Comparison of ENCODE assay signal across 8 cellular contexts in the genomic region with DNA sequence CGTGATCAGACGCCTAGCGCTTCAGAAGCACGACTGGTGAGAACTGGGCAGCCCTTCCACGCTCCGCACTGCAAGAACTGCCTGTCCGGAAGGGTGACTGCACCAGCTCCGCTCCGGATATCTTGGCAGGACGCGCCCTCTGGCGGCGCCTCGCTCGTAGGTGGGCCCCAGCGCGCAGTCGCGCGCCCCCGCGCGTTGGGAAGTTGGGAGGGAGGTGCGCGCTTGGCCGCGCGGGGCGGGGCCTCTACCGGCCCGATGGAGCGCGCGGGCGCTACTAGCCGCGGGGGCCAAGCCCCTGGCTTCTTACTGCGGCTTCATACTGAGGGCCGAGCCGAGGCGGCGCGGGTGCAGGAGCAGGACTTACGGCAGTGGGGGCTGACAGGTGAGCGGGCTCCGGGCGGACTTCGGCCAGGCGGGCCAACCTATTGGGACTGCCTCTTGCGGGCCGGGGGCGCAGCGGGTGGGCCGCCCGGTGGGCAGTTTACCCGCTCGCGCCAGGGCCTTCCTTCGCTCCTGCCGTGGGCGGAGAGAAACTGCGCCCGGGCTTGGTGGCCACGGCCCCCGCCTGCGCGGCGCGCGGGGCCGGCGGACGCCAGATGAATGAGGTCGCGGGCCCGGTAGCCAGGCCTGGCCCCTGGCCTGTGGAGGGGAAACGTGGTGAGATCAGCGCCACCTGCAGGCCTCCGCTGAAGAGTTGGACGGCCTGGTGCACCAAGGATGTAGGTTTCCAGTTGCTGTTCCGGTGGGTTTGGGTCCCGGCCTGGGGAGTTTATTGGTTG. TPM values are rescaled to one million over a fixed set of nuclear protein-coding genes. Genes with fewer than 3 reads are reported as not detected.
DNase-seq lines count a peak whose midpoint lies in the region; ATAC-seq and TF ChIP-seq lines count a peak whose summit lies in the region.

Gene CHD1L, plus strand, starts transcription at position 236 of the 779 bp plus-strand sequence. Its CDS starts 20 bp downstream, at position 256.

- H3K36me3 ChIP-seq in MM.1S (replicated peaks; ENCODE audit: insufficient read depth, low read length): no peaks in the 10 kb centered on the region
- H3K36me3 ChIP-seq in neuron (ENCODE audit: insufficient read depth, low read length): no peaks in the 10 kb centered on the region
- no peaks in the 10 kb centered on the region for H3K36me3 ChIP-seq in subcutaneous abdominal adipose tissue (ENCODE audit: control insufficient read depth in 5 of 5, insufficient read depth in 5 of 5, low read length in 5 of 5)

- peak within 1 kb of the TSS; percentile 81 for H3K4me3 ChIP-seq in MM.1S (ENCODE audit: low read length)
- peak within 1 kb of the TSS; percentile 87 for H3K4me3 ChIP-seq in neuron (ENCODE audit: low read length)
- peak within 1 kb of the TSS; percentile 83 to 91 (median 83) for H3K4me3 ChIP-seq in subcutaneous abdominal adipose tissue (ENCODE audit: low read depth in 1 of 5, low read length in 5 of 5)

- H3F3A ChIP-seq in MM.1S (ENCODE audit: insufficient read depth, low read length): peaks cover 9% of the 10 kb centered on the region; the same call in 1 of the 2 replicates

- peak; percentile 86 for TF ChIP-seq CTCF in MM.1S (IDR thresholded peaks at IDR 0.05; ENCODE audit: low read length)
- TF ChIP-seq CTCF in foreskin keratinocyte (conservative IDR thresholded peaks at IDR 0.05): peak; percentile 99

- H4K20me1 ChIP-seq in MM.1S (ENCODE audit: insufficient read depth, low read length): peaks cover 8% of the 10 kb centered on the region; the same call in 1 of the 2 replicates

- H3K9ac ChIP-seq in MM.1S (ENCODE audit: low read length) (peak within 1 kb of the TSS; percentile 88), subcutaneous abdominal adipose tissue (ENCODE audit: low read length in 5 of 5) (peak within 1 kb of the TSS; percentile 81 to 92 (median 87))

- DNase-seq in GF-D8 (lab: John Stamatoyannopoulos, UW) (peak; percentile 85), HCEC 1CT (peak; percentile 95), MM.1S (peak; percentile 98), SIG-M5 (lab: John Stamatoyannopoulos, UW) (peak; percentile 63), activated gamma-delta T cell treated with Interleukin-2 at 50 U/mL for 16 hours (peak; percentile 92), foreskin keratinocyte (peak; percentile 77 to 85)

- H3K27me3 ChIP-seq in MM.1S (replicated peaks; ENCODE audit: insufficient read depth, low read length) (no peaks in the 10 kb centered on the region), foreskin keratinocyte (peaks cover 3% of the 10 kb centered on the region), neuron (ENCODE audit: insufficient read depth, low read length) (no peaks in the 10 kb centered on the region), subcutaneous abdominal adipose tissue (ENCODE audit: control insufficient read depth in 5 of 5, insufficient read depth in 4 of 5, low read length in 5 of 5) (no peaks in the 10 kb centered on the region)

- peaks cover 47% of the 10 kb centered on the region for H3K79me2 ChIP-seq in MM.1S (ENCODE audit: low read length)

- H3K27ac ChIP-seq in MM.1S (ENCODE audit: low read length): peak within 1 kb of the TSS; percentile 70; the same call in 1 of the 2 replicates
- peak within 1 kb of the TSS; percentile 64 for H3K27ac ChIP-seq in foreskin keratinocyte
- H3K27ac ChIP-seq in subcutaneous abdominal adipose tissue (ENCODE audit: low read depth, low read length): peak within 1 kb of the TSS; percentile 91

- H2AFZ ChIP-seq in MM.1S (ENCODE audit: low read length) (peak within 1 kb of the TSS; percentile 89), neuron (ENCODE audit: low read depth, low read length) (peak within 1 kb of the TSS; percentile 98)

- peak; percentile 90 for ATAC-seq in foreskin keratinocyte

- H3K9me2 ChIP-seq in MM.1S (replicated peaks; ENCODE audit: insufficient read depth, low read length): no peaks in the 10 kb centered on the region

- H3K4me1 ChIP-seq in MM.1S (ENCODE audit: low read length) (peaks cover 31% of the 10 kb centered on the region), foreskin keratinocyte (peaks cover 13% of the 10 kb centered on the region), neuron (ENCODE audit: insufficient read depth, low read length) (peaks cover 15% of the 10 kb centered on the region), subcutaneous abdominal adipose tissue (ENCODE audit: control insufficient read depth in 5 of 5, insufficient read depth in 5 of 5, low read length in 5 of 5) (peaks cover 2 to 25% (median 16%) of the 10 kb centered on the region in 5 donors)

- H3K9me3 ChIP-seq in MM.1S (replicated peaks; ENCODE audit: insufficient read depth, low read length): no peaks in the 10 kb centered on the region
- H3K9me3 ChIP-seq in neuron (ENCODE audit: low read length): no peaks in the 10 kb centered on the region
- no peaks in the 10 kb centered on the region for H3K9me3 ChIP-seq in subcutaneous abdominal adipose tissue (ENCODE audit: control insufficient read depth in 5 of 5, low read length in 5 of 5)

- peak within 1 kb of the TSS; percentile 73 for H3K4me2 ChIP-seq in MM.1S (ENCODE audit: low read depth, low read length)

RNA-seq across cellular contexts. Expression of gene CHD1L, which starts in this region (rescaled TPM):
- 49.8 and 53.4 TPM in 2 replicates for total RNA-seq in foreskin keratinocyte
- 32.1 and 38.2 TPM in 2 replicates for polyA plus RNA-seq in foreskin keratinocyte

Comparison
In these comparisons a context has a peak if more than half of its experiments do, and no peak if none do; other contexts are left out.
1. Peak in every context shown above with its lines: DNase-seq, ATAC-seq, H3K4me3 ChIP-seq and H3K27ac ChIP-seq.